ENCODE assay signal across 34 cellular contexts in the genomic region with DNA sequence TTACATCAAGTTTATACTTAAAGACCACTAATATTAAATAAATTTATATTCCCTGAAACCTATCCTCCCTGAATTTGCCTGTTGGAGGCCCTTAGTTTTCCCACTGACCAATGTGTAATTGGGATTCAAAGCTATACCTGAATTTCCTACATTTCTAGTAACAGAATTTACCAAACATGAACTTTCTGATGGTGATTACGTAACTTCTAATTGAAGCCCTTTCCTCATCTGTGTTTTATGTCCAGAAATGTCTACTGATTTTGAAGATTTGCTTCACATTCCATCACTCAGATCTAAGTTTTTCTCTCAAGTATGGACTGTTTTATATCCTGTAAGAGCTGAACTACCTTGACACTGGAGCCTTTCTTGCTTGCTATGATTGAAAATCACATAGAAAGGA. TPM values are rescaled to one million over a fixed set of nuclear protein-coding genes. Genes with fewer than 3 reads are reported as not detected.
"Had no signal": no experiment of that assay in that cellular context is flagged by ENCODE, and none has a peak within 500 bp of the region (broad histone marks: within the 10 kb centered on the region; RNA-seq: fewer than 3 reads in every experiment).

No MANE protein-coding gene starts in this region.

- H3K4me3 ChIP-seq: neural progenitor cell, ovary, psoas muscle, skin epidermis, smooth muscle cell, stomach, thoracic aorta, thyroid gland, tibial nerve, upper lobe of left lung, vagina had no signal

- H3K4me1 Mint-ChIP-seq: nephron, neural progenitor cell had no signal

- H3K4me3 Mint-ChIP-seq: naive thymus-derived CD4-positive, alpha-beta T cell; natural killer cell; nephron; neural progenitor cell; stimulated activated effector memory CD8-positive, alpha-beta T cell treated with anti-CD3 and anti-CD28 coated beads, Interleukin-12 subunit alpha, Interleukin-12 subunit beta, amount 100 ng/mL, for 72 hours; stimulated activated naive B cell treated with anti-CD40 and anti-IgM and Interleukin-4, amounts not matched to agents 10 μg/mL and 1 μg/mL and 100 μg/mL, for 72 hours; stimulated activated naive CD8-positive, alpha-beta T cell treated with anti-CD3 and anti-CD28 coated beads, Interleukin-15, Interleukin-2, amounts not matched to agents 100 ng/mL and 50 ng/mL, for 24 hours had no signal

- ATAC-seq: naive thymus-derived CD4-positive, alpha-beta T cell; natural killer cell; psoas muscle; right cardiac atrium; sciatic nerve; stimulated activated effector memory CD8-positive, alpha-beta T cell treated with anti-CD3 and anti-CD28 coated beads, Interleukin-12 subunit alpha, Interleukin-12 subunit beta, amount 100 ng/mL, for 72 hours; stimulated activated naive B cell treated with anti-CD40 and anti-IgM and Interleukin-4, amounts not matched to agents 10 μg/mL and 1 μg/mL and 100 μg/mL, for 72 hours had no signal

- DNase-seq: naive thymus-derived CD4-positive, alpha-beta T cell; natural killer cell; occipital lobe; ovary; posterior cingulate gyrus; psoas muscle; right cardiac atrium; stimulated activated CD4-positive, alpha-beta T cell treated with anti-CD3 and anti-CD28 coated beads, Interleukin-15, amount 100 ng/mL, for 24 hours; stimulated activated CD4-positive, alpha-beta T cell treated with anti-CD3 and anti-CD28 coated beads, Interleukin-2, amount 100 ng/mL, for 24 hours; stimulated activated CD4-positive, alpha-beta T cell treated with anti-CD3 and anti-CD28 coated beads, Interleukin-2, amount 100 ng/mL, for 48 hours; stimulated activated CD4-positive, alpha-beta T cell treated with anti-CD3 and anti-CD28 coated beads, Interleukin-4, amount 100 ng/mL, for 24 hours; stimulated activated naive B cell treated with anti-CD40 and anti-IgM and Interleukin-4, amounts not matched to agents 10 μg/mL and 1 μg/mL and 100 μg/mL, for 72 hours; stimulated activated naive CD4-positive, alpha-beta T cell treated with Interleukin-2 at 50 U/mL for 16 hours; stomach; thyroid gland; trophoblast cell; upper lobe of left lung had no signal

- H3K9ac ChIP-seq: neural progenitor cell, parathyroid adenoma had no signal

- H3K27me3 ChIP-seq: neural progenitor cell, ovary, stomach, thyroid gland, tibial nerve, upper lobe of left lung, vagina had no signal

- H3K27ac Mint-ChIP-seq: naive thymus-derived CD4-positive, alpha-beta T cell; natural killer cell; nephron; neural progenitor cell; progenitor cell of endocrine pancreas; stimulated activated effector memory CD8-positive, alpha-beta T cell treated with anti-CD3 and anti-CD28 coated beads, Interleukin-12 subunit alpha, Interleukin-12 subunit beta, amount 100 ng/mL, for 72 hours; stimulated activated naive CD8-positive, alpha-beta T cell treated with anti-CD3 and anti-CD28 coated beads, Interleukin-15, Interleukin-2, amounts not matched to agents 100 ng/mL and 50 ng/mL, for 24 hours had no signal

- H3K27me3 Mint-ChIP-seq: naive thymus-derived CD4-positive, alpha-beta T cell; progenitor cell of endocrine pancreas; stimulated activated naive B cell treated with anti-CD40 and anti-IgM and Interleukin-4, amounts not matched to agents 10 μg/mL and 1 μg/mL and 100 μg/mL, for 72 hours; stimulated activated naive CD8-positive, alpha-beta T cell treated with anti-CD3 and anti-CD28 coated beads, Interleukin-15, Interleukin-2, amounts not matched to agents 100 ng/mL and 50 ng/mL, for 24 hours had no signal

- H3K27ac ChIP-seq: neural progenitor cell, ovary, parathyroid adenoma, psoas muscle, skin epidermis, stomach, thoracic aorta, thyroid gland, tibial nerve, upper lobe of left lung, vagina had no signal

- H3K4me2 ChIP-seq: neural progenitor cell, smooth muscle cell had no signal

- H3K4me1 ChIP-seq: neural progenitor cell, parathyroid adenoma, psoas muscle, stomach, thyroid gland, tibial nerve, vagina had no signal

- H3K9me3 ChIP-seq: psoas muscle, thyroid gland had no signal

- FAIRE-seq: urothelium cell line had no signal

- H2AFZ ChIP-seq: neural progenitor cell, parathyroid adenoma had no signal

RNA-seq across cellular contexts. Expression of gene BTNL8, which starts 50.7 kb away (rescaled TPM):
- total RNA-seq: naive thymus-derived CD4-positive, alpha-beta T cell; occipital lobe; osteoblast; progenitor cell of endocrine pancreas; renal cortical epithelial cell; smooth muscle cell; thoracic aorta; tibial nerve; ureter; vagina had no signal
- polyA plus RNA-seq: naive thymus-derived CD4-positive, alpha-beta T cell; neural cell; smooth muscle cell had no signal
